ENCODE assay signal across 1 cellular context in the genomic region with DNA sequence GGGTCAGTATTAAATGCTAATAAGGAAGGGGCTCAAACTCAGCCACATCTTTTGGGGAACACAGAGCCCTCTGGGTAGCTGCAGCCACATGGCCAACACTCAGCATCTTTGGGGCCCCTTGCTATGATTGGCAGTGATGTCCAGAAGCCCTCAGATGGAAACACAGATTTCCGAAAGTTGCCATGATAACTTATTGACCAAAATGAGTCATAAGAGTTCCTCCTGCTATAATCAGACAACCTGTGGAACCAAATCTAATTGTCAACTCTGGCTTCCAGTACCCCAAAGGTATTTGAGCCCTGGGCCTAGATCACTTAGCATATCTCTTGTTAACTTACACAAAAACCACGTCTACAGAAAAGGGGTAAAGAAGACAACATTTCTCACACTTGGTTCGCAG.
TF ChIP-seq lines count a peak whose summit lies in the region.

No MANE protein-coding gene starts in this region.

TF ChIP-seq in GM12878, 131 proteins besides CTCF, POLR2A, EP300 and RAD21 (continued from another document):
- TF ChIP-seq, protein P1, sequence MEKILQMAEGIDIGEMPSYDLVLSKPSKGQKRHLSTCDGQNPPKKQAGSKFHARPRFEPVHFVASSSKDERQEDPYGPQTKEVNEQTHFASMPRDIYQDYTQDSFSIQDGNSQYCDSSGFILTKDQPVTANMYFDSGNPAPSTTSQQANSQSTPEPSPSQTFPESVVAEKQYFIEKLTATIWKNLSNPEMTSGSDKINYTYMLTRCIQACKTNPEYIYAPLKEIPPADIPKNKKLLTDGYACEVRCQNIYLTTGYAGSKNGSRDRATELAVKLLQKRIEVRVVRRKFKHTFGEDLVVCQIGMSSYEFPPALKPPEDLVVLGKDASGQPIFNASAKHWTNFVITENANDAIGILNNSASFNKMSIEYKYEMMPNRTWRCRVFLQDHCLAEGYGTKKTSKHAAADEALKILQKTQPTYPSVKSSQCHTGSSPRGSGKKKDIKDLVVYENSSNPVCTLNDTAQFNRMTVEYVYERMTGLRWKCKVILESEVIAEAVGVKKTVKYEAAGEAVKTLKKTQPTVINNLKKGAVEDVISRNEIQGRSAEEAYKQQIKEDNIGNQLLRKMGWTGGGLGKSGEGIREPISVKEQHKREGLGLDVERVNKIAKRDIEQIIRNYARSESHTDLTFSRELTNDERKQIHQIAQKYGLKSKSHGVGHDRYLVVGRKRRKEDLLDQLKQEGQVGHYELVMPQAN (conservative IDR thresholded peaks at IDR 0.05) = no peak
- TF ChIP-seq ZSCAN29 (IDR thresholded peaks at IDR 0.05) (no peak), ESRRA (IDR thresholded peaks at IDR 0.05; ENCODE audit: low read length) (no peak), POLR2AphosphoS5 (IDR thresholded peaks at IDR 0.05; ENCODE audit: low read length) (no peak)
